ENCODE assay signal across 17 cellular contexts in the genomic region with DNA sequence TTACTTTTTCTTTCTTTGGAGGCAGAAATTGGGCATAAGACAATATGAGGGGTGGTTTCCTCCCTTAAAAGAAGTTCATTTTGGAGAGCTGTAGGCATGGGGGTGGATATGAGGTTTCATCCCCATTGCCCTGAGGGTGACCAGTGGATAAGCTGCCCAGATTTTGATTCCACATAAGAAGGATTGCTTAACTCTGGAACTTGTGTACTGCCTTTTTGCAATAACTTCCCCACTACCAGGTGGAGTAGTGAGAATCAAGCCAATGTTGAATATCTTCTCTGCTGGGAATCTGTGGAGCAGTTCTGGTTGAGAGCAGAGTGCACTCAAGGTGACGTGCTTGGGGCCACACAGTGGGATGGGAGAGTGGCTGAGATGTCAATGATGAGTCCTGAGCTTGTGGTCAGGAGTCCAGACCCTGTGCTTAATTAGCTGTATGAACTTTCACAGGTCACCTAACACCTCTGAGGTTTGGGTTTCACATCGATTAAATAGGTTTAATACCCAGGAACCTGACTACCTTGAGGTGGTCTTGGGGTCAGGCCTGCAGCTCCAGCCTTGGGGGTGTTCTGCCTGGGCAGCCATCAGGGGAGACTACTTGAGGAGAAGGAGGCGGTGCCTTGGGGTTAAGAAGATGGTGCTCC.
A peak's percentile ranks its signal among the peaks of the same experiment; 100 is the strongest.
DNase-seq lines count a peak whose midpoint lies in the region; ATAC-seq and TF ChIP-seq lines count a peak whose summit lies in the region.
"Had no signal": no experiment of that assay in that cellular context is flagged by ENCODE, and none has a peak within 500 bp of the region (broad histone marks: within the 10 kb centered on the region; RNA-seq: fewer than 3 reads in every experiment).

No MANE protein-coding gene starts in this region.

- H3K9ac ChIP-seq in MM.1S (ENCODE audit: low read length) (no peak overlapping the region), mesendoderm (ENCODE audit: low read length) (no peak overlapping the region), smooth muscle cell (ENCODE audit: low read depth) (no peak overlapping the region)

- H4K8ac ChIP-seq in mesendoderm (ENCODE audit: low read depth, low read length) = no peak overlapping the region

- intact Hi-C loops in naive thymus-derived CD4-positive, alpha-beta T cell (cut with micrococcal nuclease) = no loop called here

- no peak for DNase-seq in MM.1S
- no peak for DNase-seq in mesendoderm
- DNase-seq in NCI-H82 treated with DMSO at 0.1 percent for 48 hours (lab: John Stamatoyannopoulos, UW; ENCODE audit: unreplicated experiment) = no peak
- DNase-seq in smooth muscle cell (lab: John Stamatoyannopoulos, UW; ENCODE audit: unreplicated experiment) = no peak
- DNase-seq in naive thymus-derived CD4-positive, alpha-beta T cell = no peak
- DNase-seq: activated naive CD4-positive, alpha-beta T cell treated with anti-CD3 and anti-CD28 coated beads, Interleukin-2, amount 10 ng/mL, durations not matched to agents 7 days and 5 days; CD4-positive, CD25-positive, alpha-beta regulatory T cell; DMS 273 treated with DMSO at 0.1 percent for 48 hours; naive B cell; NCI-H1417 treated with DMSO at 0.1 percent for 48 hours; NCI-H526 treated with DMSO at 0.1 percent for 48 hours; posterior cingulate gyrus had no signal

- no peak overlapping the region for H2BK15ac ChIP-seq in mesendoderm (replicated peaks; ENCODE audit: low read depth)

- no peaks in the 10 kb centered on the region for H3K9me2 ChIP-seq in MM.1S (replicated peaks; ENCODE audit: insufficient read depth, low read length)

- H3K4me3 Mint-ChIP-seq in naive thymus-derived CD4-positive, alpha-beta T cell = peak overlapping the region in 1 of 10 donors; percentile 48
- H3K4me3 Mint-ChIP-seq: activated naive CD4-positive, alpha-beta T cell treated with anti-CD3 and anti-CD28 coated beads, Interleukin-2, amount 10 ng/mL, durations not matched to agents 7 days and 5 days; CD4-positive, CD25-positive, alpha-beta regulatory T cell; GM23338; memory B cell; naive B cell had no signal

- peaks cover 47 to 70% (median 57%) of the 10 kb centered on the region in 5 donors for H3K27me3 Mint-ChIP-seq in naive thymus-derived CD4-positive, alpha-beta T cell

- no peaks in the 10 kb centered on the region for H3K79me2 ChIP-seq in MM.1S (ENCODE audit: low read length)
- no peaks in the 10 kb centered on the region for H3K79me2 ChIP-seq in mesendoderm (ENCODE audit: control insufficient read depth, insufficient read depth, low read length)
- no peaks in the 10 kb centered on the region for H3K79me2 ChIP-seq in smooth muscle cell (ENCODE audit: low read depth)

- H3K9me3 ChIP-seq in MM.1S (replicated peaks; ENCODE audit: insufficient read depth, low read length) (no peaks in the 10 kb centered on the region), smooth muscle cell (replicated peaks; ENCODE audit: low read depth) (no peaks in the 10 kb centered on the region)
- no peaks in the 10 kb centered on the region for H3K9me3 ChIP-seq in naive thymus-derived CD4-positive, alpha-beta T cell (ENCODE audit: control insufficient read depth in 2 of 3, low read length in 3 of 3)

- H2AK5ac ChIP-seq in mesendoderm (ENCODE audit: low read length) = peak overlapping the region; percentile 50

- CTCF ChIA-PET in naive thymus-derived CD4-positive, alpha-beta T cell (lab: Charles Lee) = no interaction called here

- no peak overlapping the region for H3K27ac Mint-ChIP-seq in naive thymus-derived CD4-positive, alpha-beta T cell
- H3K27ac Mint-ChIP-seq: activated naive CD4-positive, alpha-beta T cell treated with anti-CD3 and anti-CD28 coated beads, Interleukin-2, amount 10 ng/mL, durations not matched to agents 7 days and 5 days; CD4-positive, CD25-positive, alpha-beta regulatory T cell; GM23338; memory B cell had no signal

- TF ChIP-seq CTCF in MM.1S (IDR thresholded peaks at IDR 0.05; ENCODE audit: low read length) = no peak
- no peak for TF ChIP-seq CTCF in smooth muscle cell (IDR thresholded peaks at IDR 0.05; ENCODE audit: borderline replicate concordance, insufficient read depth, poor library complexity, severe bottlenecking)

- peak overlapping the region; percentile 37 for H2BK5ac ChIP-seq in mesendoderm (ENCODE audit: low read length)

- H3K36me3 ChIP-seq in MM.1S (replicated peaks; ENCODE audit: insufficient read depth, low read length) = no peaks in the 10 kb centered on the region
- no peaks in the 10 kb centered on the region for H3K36me3 ChIP-seq in mesendoderm (ENCODE audit: control insufficient read depth, insufficient read depth, low read length)
- H3K36me3 ChIP-seq in smooth muscle cell (ENCODE audit: low read depth) = no peaks in the 10 kb centered on the region
- no peaks in the 10 kb centered on the region for H3K36me3 ChIP-seq in naive thymus-derived CD4-positive, alpha-beta T cell (ENCODE audit: control insufficient read depth in 2 of 3, insufficient read depth in 3 of 3, low read length in 3 of 3)

- no peaks in the 10 kb centered on the region for H3K79me1 ChIP-seq in mesendoderm (ENCODE audit: low read length)

- H3K27ac ChIP-seq in MM.1S (ENCODE audit: low read length) (no peak overlapping the region; the same call in 1 of the 2 replicates), mesendoderm (ENCODE audit: low read depth, low read length) (peak overlapping the region; percentile 75), smooth muscle cell (ENCODE audit: low read depth) (no peak overlapping the region)
- no peak overlapping the region for H3K27ac ChIP-seq in naive thymus-derived CD4-positive, alpha-beta T cell (ENCODE audit: low read depth, low read length)

- H3K4me3 ChIP-seq in MM.1S (ENCODE audit: low read length) (no peak overlapping the region), mesendoderm (ENCODE audit: low read length) (no peak overlapping the region), smooth muscle cell (no peak overlapping the region)
- H3K4me3 ChIP-seq in naive thymus-derived CD4-positive, alpha-beta T cell (ENCODE audit: low read length) = no peak overlapping the region
- H3K4me3 ChIP-seq: GM23338 had no signal

- H3K56ac ChIP-seq in mesendoderm (ENCODE audit: low read length) = peak overlapping the region; percentile 65

- H3K27me3 ChIP-seq in MM.1S (replicated peaks; ENCODE audit: insufficient read depth, low read length) (no peaks in the 10 kb centered on the region), mesendoderm (ENCODE audit: insufficient read depth, low read length, poor library complexity) (no peaks in the 10 kb centered on the region), smooth muscle cell (ENCODE audit: low read depth) (no peaks in the 10 kb centered on the region)
- H3K27me3 ChIP-seq in naive thymus-derived CD4-positive, alpha-beta T cell (ENCODE audit: control insufficient read depth in 2 of 2, insufficient read depth in 2 of 2, low read length in 2 of 2) = peaks cover 0 to under 1% of the 10 kb centered on the region in 2 donors

- H3K4me2 ChIP-seq in MM.1S (ENCODE audit: low read depth, low read length) = peak overlapping the region; percentile 28; the same call in 1 of the 2 replicates
- H3K4me2 ChIP-seq in mesendoderm (ENCODE audit: low read length) = no peak overlapping the region
- H3K4me2 ChIP-seq in smooth muscle cell = no peak overlapping the region
- H3K4me2 ChIP-seq: GM23338 had no signal

- no peaks in the 10 kb centered on the region for H4K20me1 ChIP-seq in MM.1S (ENCODE audit: insufficient read depth, low read length)
- H4K20me1 ChIP-seq in smooth muscle cell (ENCODE audit: low read depth) = no peaks in the 10 kb centered on the region

- peaks cover 0 to 15% (median 0%) of the 10 kb centered on the region in 7 donors for H3K4me1 Mint-ChIP-seq in naive thymus-derived CD4-positive, alpha-beta T cell
- H3K4me1 Mint-ChIP-seq: activated naive CD4-positive, alpha-beta T cell treated with anti-CD3 and anti-CD28 coated beads, Interleukin-2, amount 10 ng/mL, durations not matched to agents 7 days and 5 days; CD4-positive, CD25-positive, alpha-beta regulatory T cell had no signal

- WGBS in mesendoderm (ENCODE audit: extremely low coverage, insufficient coverage, low lambda C conversion rate) = no CpG with 5 or more reads among the region's 3 CpGs
- WGBS in smooth muscle cell (ENCODE audit: low lambda C conversion rate) = 65% methylated on average over 3 of the region's 3 CpGs

- H3K4me1 ChIP-seq in MM.1S (ENCODE audit: low read length) = peaks cover 31% of the 10 kb centered on the region
- H3K4me1 ChIP-seq in mesendoderm (ENCODE audit: control insufficient read depth, low read depth, low read length) = peaks cover 9% of the 10 kb centered on the region
- H3K4me1 ChIP-seq in smooth muscle cell (ENCODE audit: low read depth) = no peaks in the 10 kb centered on the region
- H3K4me1 ChIP-seq in naive thymus-derived CD4-positive, alpha-beta T cell (ENCODE audit: control insufficient read depth in 2 of 2, insufficient read depth in 2 of 2, low read length in 2 of 2) = no peaks in the 10 kb centered on the region

- H3F3A ChIP-seq in MM.1S (ENCODE audit: insufficient read depth, low read length) (peaks cover 7% of the 10 kb centered on the region), smooth muscle cell (ENCODE audit: low read depth) (no peaks in the 10 kb centered on the region)

- peak overlapping the region; percentile 41 for H3K4ac ChIP-seq in mesendoderm (ENCODE audit: low read depth, low read length)

- POLR2A ChIA-PET in naive thymus-derived CD4-positive, alpha-beta T cell (lab: Charles Lee) = no interaction called here

- no peak overlapping the region for H3K23ac ChIP-seq in mesendoderm (ENCODE audit: low read length)

- peak overlapping the region; percentile 70 for H3K18ac ChIP-seq in mesendoderm (ENCODE audit: low read length)

- H3K36me3 Mint-ChIP-seq in naive thymus-derived CD4-positive, alpha-beta T cell = no peaks in the 10 kb centered on the region
- H3K36me3 Mint-ChIP-seq: activated naive CD4-positive, alpha-beta T cell treated with anti-CD3 and anti-CD28 coated beads, Interleukin-2, amount 10 ng/mL, durations not matched to agents 7 days and 5 days; CD4-positive, CD25-positive, alpha-beta regulatory T cell; memory B cell; naive B cell had no signal

- ATAC-seq in GM18867 (IDR thresholded peaks at IDR 0.05; ENCODE audit: unreplicated experiment) (peak; percentile 18), GM21390 (IDR thresholded peaks at IDR 0.05; ENCODE audit: unreplicated experiment) (peak; percentile 12)
- ATAC-seq in naive thymus-derived CD4-positive, alpha-beta T cell = no peak
- ATAC-seq: GM23338, sciatic nerve had no signal

- H2AFZ ChIP-seq in MM.1S (ENCODE audit: low read length) (no peak overlapping the region), smooth muscle cell (ENCODE audit: low read depth) (no peak overlapping the region)

- peak overlapping the region; percentile 65 for H2BK120ac ChIP-seq in mesendoderm (ENCODE audit: low read depth, low read length)

- peak overlapping the region; percentile 24 for H4K5ac ChIP-seq in mesendoderm (ENCODE audit: low read length)

- peaks cover 0 to 6% (median 0%) of the 10 kb centered on the region in 11 donors for H3K9me3 Mint-ChIP-seq in naive thymus-derived CD4-positive, alpha-beta T cell
- H3K9me3 Mint-ChIP-seq: activated naive CD4-positive, alpha-beta T cell treated with anti-CD3 and anti-CD28 coated beads, Interleukin-2, amount 10 ng/mL, durations not matched to agents 7 days and 5 days; GM23338; memory B cell had no signal
